In genomic region chr10:33215154-33215553, GRCh38 we compare ENCODE assay signal across 15 cellular contexts.
DNase-seq lines count a peak whose midpoint lies in the region; ATAC-seq, FAIRE-seq and TF ChIP-seq lines count a peak whose summit lies in the region.
"Had no signal": no experiment of that assay in that cellular context is flagged by ENCODE, and none has a peak within 500 bp of the region (broad histone marks: within the 10 kb centered on the region; RNA-seq: fewer than 3 reads in every experiment).

No MANE protein-coding gene starts in this region.

- no peaks in the 10 kb centered on the region for H3K27me3 Mint-ChIP-seq in astrocyte (ENCODE audit: low read depth, unreplicated experiment)
- H3K27me3 Mint-ChIP-seq: brain had no signal

- peak; percentile 42 to 56 for ATAC-seq in left cardiac atrium
- ATAC-seq: mucosa of descending colon had no signal

- peaks cover 2% of the 10 kb centered on the region for H3K9me3 Mint-ChIP-seq in astrocyte (ENCODE audit: unreplicated experiment)
- H3K9me3 Mint-ChIP-seq: brain had no signal

- no peak overlapping the region for H3K4me3 ChIP-seq in astrocyte (ENCODE audit: insufficient read depth, low read depth, low read length)
- no peak overlapping the region for H3K4me3 ChIP-seq in skeletal muscle tissue (ENCODE audit: low read length in 3 of 3)
- no peak overlapping the region for H3K4me3 ChIP-seq in Karpas-422 (ENCODE audit: low read length)
- H3K4me3 ChIP-seq: mucosa of descending colon had no signal

- H3K27me3 ChIP-seq in astrocyte (ENCODE audit: insufficient read depth, low read length) (no peaks in the 10 kb centered on the region), skeletal muscle tissue (ENCODE audit: control insufficient read depth in 3 of 3, insufficient read depth in 3 of 3, low read length in 3 of 3) (no peaks in the 10 kb centered on the region), Karpas-422 (ENCODE audit: low read length) (no peaks in the 10 kb centered on the region)

- DNase-seq in HCEC 1CT, result peak; percentile 52
- peak; percentile 87 for DNase-seq in astrocyte (ENCODE audit: low read depth)
- no peak for DNase-seq in left cardiac atrium
- DNase-seq in HTR-8/SVneo (ENCODE audit: insufficient read length, low spot score), result no peak
- DNase-seq in Karpas-422, result no peak
- DNase-seq in NCI-H774 (lab: John Stamatoyannopoulos, UW), result no peak
- DNase-seq: activated CD4-positive, alpha-beta T cell treated with anti-CD3 and anti-CD28 coated beads for 1 hour; Calu3; mucosa of descending colon; NCI-H2081; retina; SW 1271 had no signal

- no peak overlapping the region for H3K4me2 ChIP-seq in astrocyte (ENCODE audit: low read length)
- no peak overlapping the region for H3K4me2 ChIP-seq in Karpas-422 (ENCODE audit: low read depth, low read length, poor library complexity, severe bottlenecking)

- FAIRE-seq in astrocyte (lab: Jason Lieb, UNC), result peak; percentile 63
- FAIRE-seq in HTR-8/SVneo (lab: Jason Lieb, UNC), result no peak

- H3K79me2 ChIP-seq in astrocyte (ENCODE audit: insufficient read depth, low read length), result peaks cover 12% of the 10 kb centered on the region
- H3K79me2 ChIP-seq in Karpas-422 (ENCODE audit: low read length), result no peaks in the 10 kb centered on the region

- H3K36me3 Mint-ChIP-seq in astrocyte (ENCODE audit: low read depth, unreplicated experiment), result peaks cover 24% of the 10 kb centered on the region

- H3K4me1 Mint-ChIP-seq in astrocyte (ENCODE audit: low read depth, unreplicated experiment), result peaks cover 51% of the 10 kb centered on the region

- peak overlapping the region; percentile 63 for H3K27ac ChIP-seq in astrocyte (ENCODE audit: low read depth, low read length)
- H3K27ac ChIP-seq in skeletal muscle tissue (ENCODE audit: low read depth, low read length), result peak overlapping the region; percentile 25
- H3K27ac ChIP-seq in Karpas-422 (ENCODE audit: low read length), result no peak overlapping the region

- peak overlapping the region; percentile 43 for H3K27ac Mint-ChIP-seq in astrocyte (ENCODE audit: unreplicated experiment)
- H3K27ac Mint-ChIP-seq: activated T-helper 1 cell treated with anti-CD3 and anti-CD28 coated beads, Interleukin-12 subunit alpha, Interleukin-12 subunit beta, Interleukin-2, Interleukin-4 antibody, amounts not matched to agents 30 ng/mL and 10 ng/mL and 1 ng/mL, durations not matched to agents 14 hours and 24 hours and 36 hours; brain had no signal

- no peaks in the 10 kb centered on the region for H3K9me2 ChIP-seq in Karpas-422 (replicated peaks; ENCODE audit: insufficient read depth, low read length)

- intact Hi-C loops in left cardiac atrium (cut with DNase I), result no loop called here

- no peaks in the 10 kb centered on the region for H4K20me1 ChIP-seq in astrocyte (ENCODE audit: insufficient read depth, low read length)
- H4K20me1 ChIP-seq in Karpas-422 (ENCODE audit: insufficient read depth, low read depth, low read length), result no peaks in the 10 kb centered on the region

- H3K9me3 ChIP-seq in astrocyte (ENCODE audit: insufficient read depth, low read depth, low read length) (no peaks in the 10 kb centered on the region), skeletal muscle tissue (ENCODE audit: control insufficient read depth in 3 of 3, low read length in 3 of 3) (no peaks in the 10 kb centered on the region), Karpas-422 (ENCODE audit: low read length) (no peaks in the 10 kb centered on the region)
- H3K9me3 ChIP-seq: mucosa of descending colon had no signal

- H2AFZ ChIP-seq in astrocyte (ENCODE audit: low read depth, low read length) (no peak overlapping the region), Karpas-422 (ENCODE audit: low read length) (no peak overlapping the region)

- H3K9ac ChIP-seq in astrocyte (ENCODE audit: low read length) (no peak overlapping the region), skeletal muscle tissue (ENCODE audit: low read depth in 1 of 3, low read length in 3 of 3) (no peak overlapping the region), Karpas-422 (ENCODE audit: low read length) (no peak overlapping the region)

- H3K36me3 ChIP-seq in astrocyte (ENCODE audit: insufficient read depth, low read length) (peaks cover 39% of the 10 kb centered on the region), skeletal muscle tissue (ENCODE audit: control insufficient read depth in 3 of 3, insufficient read depth in 3 of 3, low read length in 3 of 3) (peaks cover 22 to 48% (median 48%) of the 10 kb centered on the region in 3 donors), Karpas-422 (ENCODE audit: insufficient read depth, low read length) (no peaks in the 10 kb centered on the region)

- H3K4me1 ChIP-seq in astrocyte (ENCODE audit: insufficient read depth, low read length) (peaks cover 44% of the 10 kb centered on the region), skeletal muscle tissue (ENCODE audit: control insufficient read depth in 3 of 3, insufficient read depth in 3 of 3, low read length in 3 of 3) (no peaks in the 10 kb centered on the region), Karpas-422 (ENCODE audit: low read length) (no peaks in the 10 kb centered on the region)

- no peak overlapping the region for H3K4me3 Mint-ChIP-seq in astrocyte (ENCODE audit: unreplicated experiment)
- H3K4me3 Mint-ChIP-seq: activated T-helper 1 cell treated with anti-CD3 and anti-CD28 coated beads, Interleukin-12 subunit alpha, Interleukin-12 subunit beta, Interleukin-2, Interleukin-4 antibody, amounts not matched to agents 30 ng/mL and 10 ng/mL and 1 ng/mL, durations not matched to agents 14 hours and 24 hours and 36 hours; brain had no signal

- no peak for TF ChIP-seq CTCF in astrocyte (IDR thresholded peaks at IDR 0.05; ENCODE audit: insufficient read depth, low read depth, low read length)

Comparison
In these comparisons a context has a peak if more than half of its experiments do, and no peak if none do; other contexts are left out.
1. DNase-seq: peak in HCEC 1CT (single experiment) and astrocyte (single experiment); none in left cardiac atrium (single experiment), HTR-8/SVneo (single experiment), Karpas-422 (single experiment) and NCI-H774 (single experiment).